ENCODE assay signal across 1 cellular context in genomic region chr17:29588561-29589411, GRCh38.
TF ChIP-seq lines count a peak whose summit lies in the region.

No MANE protein-coding gene starts in this region.

TF ChIP-seq in HEK293, 187 proteins besides CTCF, POLR2A, EP300 and RAD21 (continued from another document and continues in another):
- no peak for TF ChIP-seq ZNF580 (tag by site-specific recombination; IDR thresholded peaks at IDR 0.05)
- no peak for TF ChIP-seq ZNF664 (tag by site-specific recombination; IDR thresholded peaks at IDR 0.05)
- TF ChIP-seq ZNF776 (tag by site-specific recombination; IDR thresholded peaks at IDR 0.05; ENCODE audit: borderline replicate concordance) = no peak
- no peak for TF ChIP-seq ZNF791 (tag by site-specific recombination; IDR thresholded peaks at IDR 0.05)
- TF ChIP-seq ZNF184 (tag by site-specific recombination; IDR thresholded peaks at IDR 0.05) = no peak
- TF ChIP-seq SP7 (tag by site-specific recombination; IDR thresholded peaks at IDR 0.05) = peak; percentile 35; the same call in 1 of the 2 replicates
- no peak for TF ChIP-seq RBAK (tag by site-specific recombination; IDR thresholded peaks at IDR 0.05)
- TF ChIP-seq ZBTB7A (tag by site-specific recombination; IDR thresholded peaks at IDR 0.05; ENCODE audit: low read depth) = no peak
- TF ChIP-seq KLF9 (tag by site-specific recombination; IDR thresholded peaks at IDR 0.05; ENCODE audit: low read depth) = peak; percentile 44; the same call in 1 of the 2 replicates
- TF ChIP-seq SALL2 (tag by site-specific recombination; IDR thresholded peaks at IDR 0.05; ENCODE audit: borderline replicate concordance) = no peak
- TF ChIP-seq KLF10 (tag by site-specific recombination; IDR thresholded peaks at IDR 0.05) = no peak
- TF ChIP-seq ZNF658 (tag by site-specific recombination; IDR thresholded peaks at IDR 0.05) = no peak
- peak; percentile 97 for TF ChIP-seq ZFHX2 (tag by site-specific recombination; conservative IDR thresholded peaks at IDR 0.05)
- TF ChIP-seq, protein P1, sequence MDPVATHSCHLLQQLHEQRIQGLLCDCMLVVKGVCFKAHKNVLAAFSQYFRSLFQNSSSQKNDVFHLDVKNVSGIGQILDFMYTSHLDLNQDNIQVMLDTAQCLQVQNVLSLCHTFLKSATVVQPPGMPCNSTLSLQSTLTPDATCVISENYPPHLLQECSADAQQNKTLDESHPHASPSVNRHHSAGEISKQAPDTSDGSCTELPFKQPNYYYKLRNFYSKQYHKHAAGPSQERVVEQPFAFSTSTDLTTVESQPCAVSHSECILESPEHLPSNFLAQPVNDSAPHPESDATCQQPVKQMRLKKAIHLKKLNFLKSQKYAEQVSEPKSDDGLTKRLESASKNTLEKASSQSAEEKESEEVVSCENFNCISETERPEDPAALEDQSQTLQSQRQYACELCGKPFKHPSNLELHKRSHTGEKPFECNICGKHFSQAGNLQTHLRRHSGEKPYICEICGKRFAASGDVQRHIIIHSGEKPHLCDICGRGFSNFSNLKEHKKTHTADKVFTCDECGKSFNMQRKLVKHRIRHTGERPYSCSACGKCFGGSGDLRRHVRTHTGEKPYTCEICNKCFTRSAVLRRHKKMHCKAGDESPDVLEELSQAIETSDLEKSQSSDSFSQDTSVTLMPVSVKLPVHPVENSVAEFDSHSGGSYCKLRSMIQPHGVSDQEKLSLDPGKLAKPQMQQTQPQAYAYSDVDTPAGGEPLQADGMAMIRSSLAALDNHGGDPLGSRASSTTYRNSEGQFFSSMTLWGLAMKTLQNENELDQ (tag by site-specific recombination; IDR thresholded peaks at IDR 0.05; ENCODE audit: low read depth) = no peak
- TF ChIP-seq ZNF140 (tag by site-specific recombination; IDR thresholded peaks at IDR 0.05) = no peak
- TF ChIP-seq ZNF544 (tag by site-specific recombination; IDR thresholded peaks at IDR 0.05) = no peak
- no peak for TF ChIP-seq ZNF571 (tag by site-specific recombination; IDR thresholded peaks at IDR 0.05)
- TF ChIP-seq ZBTB20 (tag by site-specific recombination; IDR thresholded peaks at IDR 0.05) = peak; percentile 75
- TF ChIP-seq ZNF530 (tag by site-specific recombination; IDR thresholded peaks at IDR 0.05; ENCODE audit: low read depth) = no peak
- no peak for TF ChIP-seq HOXC10 (CRISPR knock-in tag; IDR thresholded peaks at IDR 0.05)
- TF ChIP-seq ZNF621 (tag by site-specific recombination; IDR thresholded peaks at IDR 0.05) = no peak
- TF ChIP-seq, protein P2, sequence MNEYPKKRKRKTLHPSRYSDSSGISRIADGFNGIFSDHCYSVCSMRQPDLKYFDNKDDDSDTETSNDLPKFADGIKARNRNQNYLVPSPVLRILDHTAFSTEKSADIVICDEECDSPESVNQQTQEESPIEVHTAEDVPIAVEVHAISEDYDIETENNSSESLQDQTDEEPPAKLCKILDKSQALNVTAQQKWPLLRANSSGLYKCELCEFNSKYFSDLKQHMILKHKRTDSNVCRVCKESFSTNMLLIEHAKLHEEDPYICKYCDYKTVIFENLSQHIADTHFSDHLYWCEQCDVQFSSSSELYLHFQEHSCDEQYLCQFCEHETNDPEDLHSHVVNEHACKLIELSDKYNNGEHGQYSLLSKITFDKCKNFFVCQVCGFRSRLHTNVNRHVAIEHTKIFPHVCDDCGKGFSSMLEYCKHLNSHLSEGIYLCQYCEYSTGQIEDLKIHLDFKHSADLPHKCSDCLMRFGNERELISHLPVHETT (tag by site-specific recombination; IDR thresholded peaks at IDR 0.05) = no peak
- no peak for TF ChIP-seq ZBTB48 (tag by site-specific recombination; IDR thresholded peaks at IDR 0.05)
- no peak for TF ChIP-seq PRDM1 (tag by site-specific recombination; IDR thresholded peaks at IDR 0.05)
- peak; percentile 72 for TF ChIP-seq KLF16 (tag by site-specific recombination; IDR thresholded peaks at IDR 0.05)
- TF ChIP-seq ZNF830 (tag by site-specific recombination; IDR thresholded peaks at IDR 0.05; ENCODE audit: low read depth) = no peak
- TF ChIP-seq ZNF488 (tag by site-specific recombination; IDR thresholded peaks at IDR 0.05) = no peak
- TF ChIP-seq ZNF585B (tag by site-specific recombination; IDR thresholded peaks at IDR 0.05) = no peak
- TF ChIP-seq ZNF138 (tag by site-specific recombination; IDR thresholded peaks at IDR 0.05; ENCODE audit: borderline replicate concordance) = no peak
- TF ChIP-seq, protein P3, sequence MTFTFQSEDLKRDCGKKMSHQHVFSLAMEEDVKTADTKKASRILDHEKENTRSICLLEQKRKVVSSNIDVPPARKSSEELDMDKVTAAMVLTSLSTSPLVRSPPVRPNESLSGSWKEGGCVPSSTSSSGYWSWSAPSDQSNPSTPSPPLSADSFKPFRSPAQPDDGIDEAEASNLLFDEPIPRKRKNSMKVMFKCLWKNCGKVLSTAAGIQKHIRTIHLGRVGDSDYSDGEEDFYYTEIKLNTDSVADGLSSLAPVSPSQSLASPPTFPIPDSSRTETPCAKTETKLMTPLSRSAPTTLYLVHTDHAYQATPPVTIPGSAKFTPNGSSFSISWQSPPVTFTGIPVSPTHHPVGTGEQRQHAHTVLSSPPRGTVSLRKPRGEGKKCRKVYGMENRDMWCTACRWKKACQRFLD (tag by site-specific recombination; IDR thresholded peaks at IDR 0.05) = no peak
- peak; percentile 67 for TF ChIP-seq KLF8 (tag by site-specific recombination; IDR thresholded peaks at IDR 0.05)
- TF ChIP-seq ZNF175 (tag by site-specific recombination; IDR thresholded peaks at IDR 0.05) = no peak
- no peak for TF ChIP-seq HOXD13 (CRISPR knock-in tag; IDR thresholded peaks at IDR 0.05; ENCODE audit: borderline replicate concordance)
- TF ChIP-seq ZBTB17 (tag by site-specific recombination; IDR thresholded peaks at IDR 0.05) = peak; percentile 85
- no peak for TF ChIP-seq ZSCAN4 (tag by site-specific recombination; IDR thresholded peaks at IDR 0.05)
- no peak for TF ChIP-seq TRIM28 (IDR thresholded peaks at IDR 0.05; ENCODE audit: borderline replicate concordance, low read length)
- TF ChIP-seq ZNF624 (tag by site-specific recombination; IDR thresholded peaks at IDR 0.05) = no peak
- peak; percentile 74 for TF ChIP-seq SP2 (tag by site-specific recombination; IDR thresholded peaks at IDR 0.05)
- TF ChIP-seq, protein P4, sequence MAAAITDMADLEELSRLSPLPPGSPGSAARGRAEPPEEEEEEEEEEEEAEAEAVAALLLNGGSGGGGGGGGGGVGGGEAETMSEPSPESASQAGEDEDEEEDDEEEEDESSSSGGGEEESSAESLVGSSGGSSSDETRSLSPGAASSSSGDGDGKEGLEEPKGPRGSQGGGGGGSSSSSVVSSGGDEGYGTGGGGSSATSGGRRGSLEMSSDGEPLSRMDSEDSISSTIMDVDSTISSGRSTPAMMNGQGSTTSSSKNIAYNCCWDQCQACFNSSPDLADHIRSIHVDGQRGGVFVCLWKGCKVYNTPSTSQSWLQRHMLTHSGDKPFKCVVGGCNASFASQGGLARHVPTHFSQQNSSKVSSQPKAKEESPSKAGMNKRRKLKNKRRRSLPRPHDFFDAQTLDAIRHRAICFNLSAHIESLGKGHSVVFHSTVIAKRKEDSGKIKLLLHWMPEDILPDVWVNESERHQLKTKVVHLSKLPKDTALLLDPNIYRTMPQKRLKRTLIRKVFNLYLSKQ (tag by site-specific recombination; IDR thresholded peaks at IDR 0.05; ENCODE audit: borderline replicate concordance) = no peak
- TF ChIP-seq ZNF133 (tag by site-specific recombination; IDR thresholded peaks at IDR 0.05) = no peak
- no peak for TF ChIP-seq ZBTB10 (tag by site-specific recombination; IDR thresholded peaks at IDR 0.05)
- TF ChIP-seq YY2 (tag by site-specific recombination; IDR thresholded peaks at IDR 0.05) = no peak
- no peak for TF ChIP-seq GFI1B (tag by site-specific recombination; IDR thresholded peaks at IDR 0.05)
- TF ChIP-seq KLF1 (tag by site-specific recombination; IDR thresholded peaks at IDR 0.05) = no peak
- no peak for TF ChIP-seq MZF1 (tag by site-specific recombination; IDR thresholded peaks at IDR 0.05; ENCODE audit: borderline replicate concordance)
- TF ChIP-seq, protein P5, sequence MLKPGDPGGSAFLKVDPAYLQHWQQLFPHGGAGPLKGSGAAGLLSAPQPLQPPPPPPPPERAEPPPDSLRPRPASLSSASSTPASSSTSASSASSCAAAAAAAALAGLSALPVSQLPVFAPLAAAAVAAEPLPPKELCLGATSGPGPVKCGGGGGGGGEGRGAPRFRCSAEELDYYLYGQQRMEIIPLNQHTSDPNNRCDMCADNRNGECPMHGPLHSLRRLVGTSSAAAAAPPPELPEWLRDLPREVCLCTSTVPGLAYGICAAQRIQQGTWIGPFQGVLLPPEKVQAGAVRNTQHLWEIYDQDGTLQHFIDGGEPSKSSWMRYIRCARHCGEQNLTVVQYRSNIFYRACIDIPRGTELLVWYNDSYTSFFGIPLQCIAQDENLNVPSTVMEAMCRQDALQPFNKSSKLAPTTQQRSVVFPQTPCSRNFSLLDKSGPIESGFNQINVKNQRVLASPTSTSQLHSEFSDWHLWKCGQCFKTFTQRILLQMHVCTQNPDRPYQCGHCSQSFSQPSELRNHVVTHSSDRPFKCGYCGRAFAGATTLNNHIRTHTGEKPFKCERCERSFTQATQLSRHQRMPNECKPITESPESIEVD (tag by site-specific recombination; IDR thresholded peaks at IDR 0.05) = no peak
- no peak for TF ChIP-seq ZNF623 (tag by site-specific recombination; IDR thresholded peaks at IDR 0.05)
- TF ChIP-seq BCL6B (tag by site-specific recombination; IDR thresholded peaks at IDR 0.05) = no peak
- peak; percentile 73 for TF ChIP-seq ZIC2 (tag by site-specific recombination; IDR thresholded peaks at IDR 0.05)
- TF ChIP-seq ZNF777 (tag by site-specific recombination; IDR thresholded peaks at IDR 0.05; ENCODE audit: borderline replicate concordance) = no peak
- peak; percentile 92 for TF ChIP-seq GLIS2 (tag by site-specific recombination; IDR thresholded peaks at IDR 0.05)
- no peak for TF ChIP-seq ZNF596 (tag by site-specific recombination; IDR thresholded peaks at IDR 0.05)
- TF ChIP-seq REPIN1 (tag by site-specific recombination; IDR thresholded peaks at IDR 0.05; ENCODE audit: low read depth) = no peak
- TF ChIP-seq ZNF350 (tag by site-specific recombination; IDR thresholded peaks at IDR 0.05) = no peak
- TF ChIP-seq ZSCAN16 (tag by site-specific recombination; IDR thresholded peaks at IDR 0.05) = no peak
- TF ChIP-seq ZNF514 (tag by site-specific recombination; IDR thresholded peaks at IDR 0.05) = no peak
